In the genomic region with DNA sequence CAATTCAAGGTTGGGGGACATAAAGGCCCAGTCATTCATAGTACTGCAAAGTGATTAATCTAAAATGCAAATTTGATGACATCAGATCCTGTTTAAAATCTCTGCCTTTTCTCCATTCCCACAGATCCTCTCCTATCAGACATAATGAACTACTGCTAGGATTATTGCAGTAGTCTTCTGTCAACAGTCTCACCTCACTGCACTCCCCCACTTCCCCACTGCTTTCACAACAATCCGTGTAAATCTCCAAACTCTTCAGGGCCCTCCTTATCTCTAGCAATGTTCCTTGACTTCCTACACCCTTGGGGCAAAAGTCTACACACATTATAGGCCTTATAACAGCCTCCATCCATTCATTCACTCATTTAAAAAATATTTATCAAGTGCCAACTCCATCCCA, we compare ENCODE assay signal across 20 cellular contexts.
DNase-seq lines count a peak whose midpoint lies in the region; ATAC-seq and TF ChIP-seq lines count a peak whose summit lies in the region.
"Had no signal": no experiment of that assay in that cellular context is flagged by ENCODE, and none has a peak within 500 bp of the region (broad histone marks: within the 10 kb centered on the region; RNA-seq: fewer than 3 reads in every experiment).

No MANE protein-coding gene starts in this region.

- DNase-seq in IMR-90, result no peak
- DNase-seq in NB4 (ENCODE audit: low read depth), result peak; percentile 42
- peak; percentile 42 for DNase-seq in amniotic epithelial cell (ENCODE audit: low read depth)
- DNase-seq in pons (ENCODE audit: low spot score), result peak; percentile 41
- no peak for DNase-seq in vagina (ENCODE audit: extremely low spot score in 2 of 2)
- DNase-seq in activated T-cell treated with anti-CD3 and anti-CD28 coated beads, Interleukin-2, amount 50 U/mL, for 4 hours, result no peak
- DNase-seq in stimulated activated naive CD4-positive, alpha-beta T cell (lab: John Stamatoyannopoulos, UW), result no peak
- no peak for DNase-seq in PC-3
- DNase-seq: ACHN; BE2C; C1 segment of cervical spinal cord; CD4-positive, CD25-positive, alpha-beta regulatory T cell; CD8-positive, alpha-beta memory T cell; COR-L47; DMS 273 treated with DMSO at 0.1 percent for 48 hours; DMS53; DND-41; EL; GM23248 had no signal

- no peaks in the 10 kb centered on the region for H3K36me3 Mint-ChIP-seq in activated T-cell treated with anti-CD3 and anti-CD28 coated beads, Interleukin-2, amount 50 U/mL, for 4 hours (ENCODE audit: insufficient read depth)
- H3K36me3 Mint-ChIP-seq: CD4-positive, CD25-positive, alpha-beta regulatory T cell had no signal

- in situ Hi-C loops in IMR-90 (cut with MboI; ENCODE audit: low sequenced_read_pairs), result no loop called here

- H3K4me3 Mint-ChIP-seq in activated T-cell treated with anti-CD3 and anti-CD28 coated beads, Interleukin-2, amount 50 U/mL, for 4 hours, result no peak overlapping the region
- H3K4me3 Mint-ChIP-seq: CD4-positive, CD25-positive, alpha-beta regulatory T cell; CD8-positive, alpha-beta memory T cell had no signal

- H3K9me3 ChIP-seq in IMR-90 (ENCODE audit: control insufficient read depth, insufficient read depth, low read length), result no peaks in the 10 kb centered on the region
- no peaks in the 10 kb centered on the region for H3K9me3 ChIP-seq in vagina
- H3K9me3 ChIP-seq in PC-3 (ENCODE audit: low read length), result no peaks in the 10 kb centered on the region
- H3K9me3 ChIP-seq: BE2C, HAP-1 had no signal

- dilution Hi-C loops in IMR-90 (cut with HindIII; ENCODE audit: low sequenced_read_pairs, unreplicated experiment), result no loop called here

- H3K23ac ChIP-seq in IMR-90 (ENCODE audit: low read depth, low read length), result no peak overlapping the region

- peaks cover 4% of the 10 kb centered on the region for H3K27me3 Mint-ChIP-seq in activated T-cell treated with anti-CD3 and anti-CD28 coated beads, Interleukin-2, amount 50 U/mL, for 4 hours (ENCODE audit: low read depth)
- H3K27me3 Mint-ChIP-seq: CD8-positive, alpha-beta memory T cell had no signal

- no peak overlapping the region for H2BK15ac ChIP-seq in IMR-90 (ENCODE audit: low read depth, low read length)

- TF ChIP-seq CTCF in IMR-90 (conservative IDR thresholded peaks at IDR 0.05; ENCODE audit: low read depth, low read length) (no peak), NB4 (IDR thresholded peaks at IDR 0.05; ENCODE audit: low read depth, low read length) (no peak), vagina (IDR thresholded peaks at IDR 0.05) (no peak), PC-3 (conservative IDR thresholded peaks at IDR 0.05; ENCODE audit: low read depth, low read length) (no peak)

- H3K36me3 ChIP-seq in IMR-90 (ENCODE audit: control insufficient read depth, insufficient read depth, low read length) (no peaks in the 10 kb centered on the region), vagina (no peaks in the 10 kb centered on the region), PC-3 (ENCODE audit: low read depth, low read length) (no peaks in the 10 kb centered on the region)
- H3K36me3 ChIP-seq: BE2C, HAP-1 had no signal

- H3K4me1 Mint-ChIP-seq in activated T-cell treated with anti-CD3 and anti-CD28 coated beads, Interleukin-2, amount 50 U/mL, for 4 hours (ENCODE audit: low read depth), result no peaks in the 10 kb centered on the region
- H3K4me1 Mint-ChIP-seq: CD4-positive, CD25-positive, alpha-beta regulatory T cell; CD8-positive, alpha-beta memory T cell had no signal

- H3K9me3 Mint-ChIP-seq in activated T-cell treated with anti-CD3 and anti-CD28 coated beads, Interleukin-2, amount 50 U/mL, for 4 hours, result peaks cover 14% of the 10 kb centered on the region
- H3K9me3 Mint-ChIP-seq: CD8-positive, alpha-beta memory T cell had no signal

- WGBS in IMR-90 (ENCODE audit: extremely low coverage in 2 of 2, insufficient read length in 1 of 2), 2 experiments, result 50% methylated on average over 1 of the region's 1 CpG; no CpG with 5 or more reads in 1 of the 2 experiments

- H3K4ac ChIP-seq in IMR-90 (ENCODE audit: low read depth, low read length), result no peak overlapping the region

- H2BK120ac ChIP-seq in IMR-90 (ENCODE audit: low read depth, low read length), result no peak overlapping the region

- no peak overlapping the region for H3K9ac ChIP-seq in IMR-90 (ENCODE audit: low read depth, low read length)
- no peak overlapping the region for H3K9ac ChIP-seq in PC-3 (ENCODE audit: low read length)
- H3K9ac ChIP-seq: GM23248 had no signal

- no peaks in the 10 kb centered on the region for H3K79me2 ChIP-seq in PC-3 (ENCODE audit: low read length)

- H3K9me2 ChIP-seq in PC-3 (replicated peaks; ENCODE audit: low read length), result no peaks in the 10 kb centered on the region

- POLR2A ChIA-PET in IMR-90 (lab: Charles Lee; ENCODE audit: unreplicated experiment) (no interaction called here), PC-3 (lab: Charles Lee; ENCODE audit: unreplicated experiment) (no interaction called here)

- H4K91ac ChIP-seq in IMR-90 (ENCODE audit: insufficient read depth, low read depth, low read length), result no peak overlapping the region

- H4K8ac ChIP-seq in IMR-90 (ENCODE audit: low read depth in 2 of 2, low read length in 2 of 2), result no peak overlapping the region

- H4K5ac ChIP-seq in IMR-90 (ENCODE audit: low read depth, low read length), result no peak overlapping the region

- no peak overlapping the region for H2BK5ac ChIP-seq in IMR-90 (ENCODE audit: low read depth, low read length, poor library complexity, severe bottlenecking)

- H3K79me1 ChIP-seq in IMR-90 (ENCODE audit: low read depth in 1 of 2, low read length in 2 of 2), result no peaks in the 10 kb centered on the region

- H3F3A ChIP-seq in PC-3 (ENCODE audit: low read length, unreplicated experiment), result no peaks in the 10 kb centered on the region

- no peak overlapping the region for H2AK5ac ChIP-seq in IMR-90 (ENCODE audit: low read depth, low read length)

- no peak overlapping the region for H3K56ac ChIP-seq in IMR-90 (ENCODE audit: extremely low read depth, insufficient read depth, low read length)

- H3K4me1 ChIP-seq in IMR-90 (ENCODE audit: control insufficient read depth, insufficient read depth, low read length) (no peaks in the 10 kb centered on the region), vagina (no peaks in the 10 kb centered on the region), PC-3 (ENCODE audit: insufficient read depth, low read length) (no peaks in the 10 kb centered on the region; the same call in 1 of the 2 replicates)
- H3K4me1 ChIP-seq: BE2C, HAP-1 had no signal

- H3K4me2 ChIP-seq in IMR-90 (ENCODE audit: low read depth, low read length) (no peak overlapping the region), PC-3 (ENCODE audit: low read length) (no peak overlapping the region)

- no peak overlapping the region for H3K27ac ChIP-seq in IMR-90 (ENCODE audit: insufficient read depth, low read length)
- no peak overlapping the region for H3K27ac ChIP-seq in vagina
- no peak overlapping the region for H3K27ac ChIP-seq in PC-3 (ENCODE audit: low read length)
- H3K27ac ChIP-seq: GM23248 had no signal

- H2BK20ac ChIP-seq in IMR-90 (ENCODE audit: low read depth, low read length), result no peak overlapping the region

- H2AFZ ChIP-seq in IMR-90 (replicated peaks; ENCODE audit: low read length, poor library complexity) (no peak overlapping the region), PC-3 (ENCODE audit: low read length) (no peak overlapping the region)
- H2AFZ ChIP-seq: GM23248 had no signal

- intact Hi-C loops in IMR-90 (cut with micrococcal nuclease), result no loop called here
- intact Hi-C loops in vagina (cut with DNase I), result no loop called here
- intact Hi-C loops in PC-3 (cut with micrococcal nuclease), result no loop called here

- ATAC-seq in IMR-90 (ENCODE audit: low read depth) (no peak), PC-3 (no peak)
- ATAC-seq in activated T-cell treated with anti-CD3 and anti-CD28 coated beads, Interleukin-2, amount 50 U/mL, for 4 hours, result no peak

- H3K9me1 ChIP-seq in IMR-90 (ENCODE audit: insufficient read depth, low read length), result no peaks in the 10 kb centered on the region

- CTCF ChIA-PET in IMR-90 (lab: Yijun Ruan, JAX), result no interaction called here
- CTCF ChIA-PET in PC-3 (lab: Charles Lee), result no interaction called here

- H2AK9ac ChIP-seq in IMR-90 (replicated peaks; ENCODE audit: low read depth, low read length, poor library complexity), result no peak overlapping the region

- H4K20me1 ChIP-seq in IMR-90 (ENCODE audit: insufficient read depth, low read length) (no peaks in the 10 kb centered on the region), PC-3 (ENCODE audit: low read length) (no peaks in the 10 kb centered on the region)

- TF ChIP-seq POLR2A in IMR-90 (IDR thresholded peaks at IDR 0.05; ENCODE audit: low read depth, low read length) (no peak), NB4 (IDR thresholded peaks at IDR 0.05; ENCODE audit: extremely low read depth, insufficient read length) (no peak), vagina (IDR thresholded peaks at IDR 0.05) (no peak)

- no peak overlapping the region for H3K18ac ChIP-seq in IMR-90 (ENCODE audit: low read depth, low read length)

- H3K27me3 ChIP-seq in IMR-90 (ENCODE audit: control insufficient read depth, insufficient read depth, low read length) (no peaks in the 10 kb centered on the region), vagina (no peaks in the 10 kb centered on the region), PC-3 (ENCODE audit: low read length) (no peaks in the 10 kb centered on the region)
- H3K27me3 ChIP-seq: BE2C had no signal

- H3K4me3 ChIP-seq in IMR-90 (ENCODE audit: insufficient read depth, low read depth, low read length) (no peak overlapping the region), NB4 (ENCODE audit: low read depth, low read length) (no peak overlapping the region), vagina (no peak overlapping the region), PC-3 (ENCODE audit: low read length) (no peak overlapping the region)
- H3K4me3 ChIP-seq: GM23248, HAP-1 had no signal

- peak overlapping the region; percentile 13; the same call in 1 of the 2 replicates for H3K14ac ChIP-seq in IMR-90 (replicated peaks; ENCODE audit: low read depth, low read length)

- TF ChIP-seq RAD21 in IMR-90 (IDR thresholded peaks at IDR 0.05; ENCODE audit: low read length), result no peak

- BruUV-seq in IMR-90 (replicated peaks; lab: Mats Ljungman, UMichigan) (no TSS peak), PC-3 (replicated peaks; lab: Mats Ljungman, UMichigan) (no TSS peak)

TF ChIP-seq in IMR-90, 13 proteins besides CTCF, POLR2A, EP300 and RAD21 (continues in another document):
- TF ChIP-seq CEBPB (IDR thresholded peaks at IDR 0.05; ENCODE audit: low read depth, low read length) (no peak), RFX5 (IDR thresholded peaks at IDR 0.05; ENCODE audit: low read depth, low read length) (no peak), MXI1 (IDR thresholded peaks at IDR 0.05; ENCODE audit: borderline replicate concordance, low read depth, low read length) (no peak)
- TF ChIP-seq, protein P1, sequence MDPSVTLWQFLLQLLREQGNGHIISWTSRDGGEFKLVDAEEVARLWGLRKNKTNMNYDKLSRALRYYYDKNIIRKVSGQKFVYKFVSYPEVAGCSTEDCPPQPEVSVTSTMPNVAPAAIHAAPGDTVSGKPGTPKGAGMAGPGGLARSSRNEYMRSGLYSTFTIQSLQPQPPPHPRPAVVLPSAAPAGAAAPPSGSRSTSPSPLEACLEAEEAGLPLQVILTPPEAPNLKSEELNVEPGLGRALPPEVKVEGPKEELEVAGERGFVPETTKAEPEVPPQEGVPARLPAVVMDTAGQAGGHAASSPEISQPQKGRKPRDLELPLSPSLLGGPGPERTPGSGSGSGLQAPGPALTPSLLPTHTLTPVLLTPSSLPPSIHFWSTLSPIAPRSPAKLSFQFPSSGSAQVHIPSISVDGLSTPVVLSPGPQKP (IDR thresholded peaks at IDR 0.05; ENCODE audit: borderline replicate concordance, low read depth, low read length), result no peak

Comparison
In these comparisons a context has a peak if more than half of its experiments do, and no peak if none do; other contexts are left out.
1. DNase-seq: peak in NB4 (single experiment), amniotic epithelial cell (single experiment) and pons (single experiment); none in IMR-90 (single experiment), vagina (0 of 2), activated T-cell treated with anti-CD3 and anti-CD28 coated beads, Interleukin-2, amount 50 U/mL, for 4 hours (single experiment), stimulated activated naive CD4-positive, alpha-beta T cell (0 of 6) and PC-3 (single experiment).